1 cellular context compared by ENCODE assay signal in the genomic region with DNA sequence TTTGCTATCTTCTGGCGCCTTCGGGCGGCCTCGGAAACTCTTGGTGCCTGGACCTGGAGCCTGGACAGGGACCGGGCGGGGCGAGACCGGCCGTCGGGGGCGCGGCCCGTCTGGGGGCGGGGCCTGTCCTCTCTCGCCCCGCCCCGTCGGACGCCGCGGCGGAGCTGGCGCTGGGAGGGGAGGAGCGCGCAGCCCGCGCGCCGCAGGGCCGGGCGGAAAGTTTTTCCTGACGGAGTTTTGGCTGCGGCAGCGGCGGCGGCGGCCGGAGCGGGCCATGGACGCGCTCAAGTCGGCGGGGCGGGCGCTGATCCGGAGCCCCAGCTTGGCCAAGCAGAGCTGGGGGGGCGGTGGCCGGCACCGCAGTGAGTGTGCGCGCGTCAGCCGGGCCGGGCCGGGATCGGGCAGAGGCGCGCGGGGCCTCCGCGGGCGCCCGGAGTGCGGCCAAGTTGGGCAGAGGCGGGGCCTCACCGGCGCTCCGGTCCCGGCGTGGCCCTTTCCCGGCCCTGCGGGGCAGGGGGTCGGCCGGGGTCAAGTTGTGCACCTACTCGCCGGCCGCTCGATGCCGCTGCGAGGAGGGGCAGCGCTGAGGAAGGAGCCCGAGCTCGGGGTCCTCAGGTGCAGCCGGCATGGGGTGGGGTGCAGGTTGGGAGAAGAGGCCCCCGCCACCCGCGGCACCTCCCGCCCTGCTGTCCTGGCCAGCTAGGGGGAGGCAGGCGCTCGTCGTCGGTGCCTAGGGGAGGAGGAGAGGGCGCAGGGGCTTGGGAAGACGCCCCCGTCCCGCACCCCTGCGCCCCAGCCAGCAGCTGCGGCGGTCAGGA.
A peak's percentile ranks its signal among the peaks of the same experiment; 100 is the strongest.
TF ChIP-seq lines count a peak whose summit lies in the region.

A gene with protein sequence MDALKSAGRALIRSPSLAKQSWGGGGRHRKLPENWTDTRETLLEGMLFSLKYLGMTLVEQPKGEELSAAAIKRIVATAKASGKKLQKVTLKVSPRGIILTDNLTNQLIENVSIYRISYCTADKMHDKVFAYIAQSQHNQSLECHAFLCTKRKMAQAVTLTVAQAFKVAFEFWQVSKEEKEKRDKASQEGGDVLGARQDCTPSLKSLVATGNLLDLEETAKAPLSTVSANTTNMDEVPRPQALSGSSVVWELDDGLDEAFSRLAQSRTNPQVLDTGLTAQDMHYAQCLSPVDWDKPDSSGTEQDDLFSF (plus strand): TSS at position 182 of the 818 bp plus-strand sequence. CDS start 93 bp downstream, at position 275.

TF ChIP-seq in HepG2, 621 proteins besides CTCF, POLR2A, EP300 and RAD21 (continued from another document and continues in another):
- TF ChIP-seq, protein P1, sequence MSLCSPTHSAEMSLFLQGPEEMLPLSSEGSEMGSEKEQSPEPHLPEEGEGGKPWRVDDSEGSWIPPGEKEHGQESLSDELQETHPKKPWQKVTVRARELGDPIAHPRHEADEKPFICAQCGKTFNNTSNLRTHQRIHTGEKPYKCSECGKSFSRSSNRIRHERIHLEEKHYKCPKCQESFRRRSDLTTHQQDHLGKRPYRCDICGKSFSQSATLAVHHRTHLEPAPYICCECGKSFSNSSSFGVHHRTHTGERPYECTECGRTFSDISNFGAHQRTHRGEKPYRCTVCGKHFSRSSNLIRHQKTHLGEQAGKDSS (CRISPR knock-in tag; IDR thresholded peaks at IDR 0.05; ENCODE audit: borderline replicate concordance, low read depth), result no peak
- TF ChIP-seq ZNF383 (CRISPR knock-in tag; IDR thresholded peaks at IDR 0.05; ENCODE audit: borderline replicate concordance), result no peak
- TF ChIP-seq KLF15 (CRISPR knock-in tag; IDR thresholded peaks at IDR 0.05; ENCODE audit: borderline replicate concordance), result no peak
- TF ChIP-seq SMAD1 (CRISPR knock-in tag; IDR thresholded peaks at IDR 0.05; ENCODE audit: borderline replicate concordance, low read depth), result no peak
- TF ChIP-seq, protein P2, sequence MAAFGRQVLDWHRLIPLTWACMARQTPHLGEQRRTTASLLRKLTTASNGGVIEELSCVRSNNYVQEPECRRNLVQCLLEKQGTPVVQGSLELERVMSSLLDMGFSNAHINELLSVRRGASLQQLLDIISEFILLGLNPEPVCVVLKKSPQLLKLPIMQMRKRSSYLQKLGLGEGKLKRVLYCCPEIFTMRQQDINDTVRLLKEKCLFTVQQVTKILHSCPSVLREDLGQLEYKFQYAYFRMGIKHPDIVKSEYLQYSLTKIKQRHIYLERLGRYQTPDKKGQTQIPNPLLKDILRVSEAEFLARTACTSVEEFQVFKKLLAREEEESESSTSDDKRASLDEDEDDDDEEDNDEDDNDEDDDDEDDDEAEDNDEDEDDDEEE (CRISPR knock-in tag; IDR thresholded peaks at IDR 0.05), result 0 out of 2 replicates have a peak, but pooled peaks have one; percentile 9
- TF ChIP-seq ZMAT3 (CRISPR knock-in tag; conservative IDR thresholded peaks at IDR 0.05), result peak; percentile 39; the same call in 1 of the 2 replicates
- TF ChIP-seq ZNF547 (CRISPR knock-in tag; IDR thresholded peaks at IDR 0.05), result peak; percentile 30; the same call in 1 of the 2 replicates
- TF ChIP-seq PITX1 (CRISPR knock-in tag; IDR thresholded peaks at IDR 0.05), result no peak
- TF ChIP-seq ERF (CRISPR knock-in tag; IDR thresholded peaks at IDR 0.05), result peak; percentile 49; the same call in 1 of the 2 replicates
- TF ChIP-seq, protein P3, sequence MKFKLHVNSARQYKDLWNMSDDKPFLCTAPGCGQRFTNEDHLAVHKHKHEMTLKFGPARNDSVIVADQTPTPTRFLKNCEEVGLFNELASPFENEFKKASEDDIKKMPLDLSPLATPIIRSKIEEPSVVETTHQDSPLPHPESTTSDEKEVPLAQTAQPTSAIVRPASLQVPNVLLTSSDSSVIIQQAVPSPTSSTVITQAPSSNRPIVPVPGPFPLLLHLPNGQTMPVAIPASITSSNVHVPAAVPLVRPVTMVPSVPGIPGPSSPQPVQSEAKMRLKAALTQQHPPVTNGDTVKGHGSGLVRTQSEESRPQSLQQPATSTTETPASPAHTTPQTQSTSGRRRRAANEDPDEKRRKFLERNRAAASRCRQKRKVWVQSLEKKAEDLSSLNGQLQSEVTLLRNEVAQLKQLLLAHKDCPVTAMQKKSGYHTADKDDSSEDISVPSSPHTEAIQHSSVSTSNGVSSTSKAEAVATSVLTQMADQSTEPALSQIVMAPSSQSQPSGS (CRISPR knock-in tag; IDR thresholded peaks at IDR 0.05), result no peak
- no peak for TF ChIP-seq JUND (CRISPR knock-in tag; IDR thresholded peaks at IDR 0.05)
- TF ChIP-seq SYNCRIP (IDR thresholded peaks at IDR 0.05; ENCODE audit: insufficient read depth, low read depth, low read length), result no peak
- TF ChIP-seq FLYWCH1 (CRISPR knock-in tag; IDR thresholded peaks at IDR 0.05), result no peak
- no peak for TF ChIP-seq REL (CRISPR knock-in tag; conservative IDR thresholded peaks at IDR 0.05)
- TF ChIP-seq SP5 (CRISPR knock-in tag; IDR thresholded peaks at IDR 0.05; ENCODE audit: borderline replicate concordance, low read depth), result no peak
- TF ChIP-seq DMAP1 (CRISPR knock-in tag; IDR thresholded peaks at IDR 0.05), result no peak
- TF ChIP-seq, protein P4, sequence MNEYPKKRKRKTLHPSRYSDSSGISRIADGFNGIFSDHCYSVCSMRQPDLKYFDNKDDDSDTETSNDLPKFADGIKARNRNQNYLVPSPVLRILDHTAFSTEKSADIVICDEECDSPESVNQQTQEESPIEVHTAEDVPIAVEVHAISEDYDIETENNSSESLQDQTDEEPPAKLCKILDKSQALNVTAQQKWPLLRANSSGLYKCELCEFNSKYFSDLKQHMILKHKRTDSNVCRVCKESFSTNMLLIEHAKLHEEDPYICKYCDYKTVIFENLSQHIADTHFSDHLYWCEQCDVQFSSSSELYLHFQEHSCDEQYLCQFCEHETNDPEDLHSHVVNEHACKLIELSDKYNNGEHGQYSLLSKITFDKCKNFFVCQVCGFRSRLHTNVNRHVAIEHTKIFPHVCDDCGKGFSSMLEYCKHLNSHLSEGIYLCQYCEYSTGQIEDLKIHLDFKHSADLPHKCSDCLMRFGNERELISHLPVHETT (CRISPR knock-in tag; conservative IDR thresholded peaks at IDR 0.05), result no peak
- no peak for TF ChIP-seq CEBPG (CRISPR knock-in tag; IDR thresholded peaks at IDR 0.05)
- no peak for TF ChIP-seq WIZ (CRISPR knock-in tag; IDR thresholded peaks at IDR 0.05)
- no peak for TF ChIP-seq ZNF781 (CRISPR knock-in tag; IDR thresholded peaks at IDR 0.05; ENCODE audit: borderline replicate concordance, not compliant biosample characterization)
- peak; percentile 35; the same call in 1 of the 2 replicates for TF ChIP-seq TAF1 (CRISPR knock-in tag; IDR thresholded peaks at IDR 0.05)
- TF ChIP-seq ATF1 (CRISPR knock-in tag; IDR thresholded peaks at IDR 0.05), result no peak
- no peak for TF ChIP-seq ESRRA (CRISPR knock-in tag; IDR thresholded peaks at IDR 0.05; ENCODE audit: low read depth)
- no peak for TF ChIP-seq GTF2F1 (IDR thresholded peaks at IDR 0.05; ENCODE audit: low read length)
- TF ChIP-seq, protein P5, sequence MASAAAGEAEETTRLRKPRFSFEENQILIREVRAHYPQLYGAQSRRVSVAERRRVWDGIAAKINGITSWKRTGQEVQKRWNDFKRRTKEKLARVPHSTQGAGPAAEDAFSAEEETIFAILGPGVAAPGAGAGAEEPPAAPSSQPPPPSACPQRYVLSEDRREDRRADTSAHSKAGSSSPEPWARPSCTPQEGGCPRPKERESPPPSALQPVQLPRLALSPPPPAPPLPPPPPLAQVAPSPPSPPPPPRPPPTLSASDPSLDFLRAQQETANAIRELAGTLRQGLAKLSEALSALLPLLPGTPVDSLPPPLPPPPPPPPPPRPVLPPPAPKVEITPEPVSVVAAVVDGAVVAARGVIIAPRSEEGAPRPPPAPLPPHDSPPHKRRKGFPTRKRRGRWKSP (CRISPR knock-in tag; IDR thresholded peaks at IDR 0.05), result 0 out of 2 replicates have a peak, but pooled peaks have one; percentile 3
- TF ChIP-seq ARNT2 (CRISPR knock-in tag; IDR thresholded peaks at IDR 0.05; ENCODE audit: low read depth), result no peak
- TF ChIP-seq, protein P6, sequence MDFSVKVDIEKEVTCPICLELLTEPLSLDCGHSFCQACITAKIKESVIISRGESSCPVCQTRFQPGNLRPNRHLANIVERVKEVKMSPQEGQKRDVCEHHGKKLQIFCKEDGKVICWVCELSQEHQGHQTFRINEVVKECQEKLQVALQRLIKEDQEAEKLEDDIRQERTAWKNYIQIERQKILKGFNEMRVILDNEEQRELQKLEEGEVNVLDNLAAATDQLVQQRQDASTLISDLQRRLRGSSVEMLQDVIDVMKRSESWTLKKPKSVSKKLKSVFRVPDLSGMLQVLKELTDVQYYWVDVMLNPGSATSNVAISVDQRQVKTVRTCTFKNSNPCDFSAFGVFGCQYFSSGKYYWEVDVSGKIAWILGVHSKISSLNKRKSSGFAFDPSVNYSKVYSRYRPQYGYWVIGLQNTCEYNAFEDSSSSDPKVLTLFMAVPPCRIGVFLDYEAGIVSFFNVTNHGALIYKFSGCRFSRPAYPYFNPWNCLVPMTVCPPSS (IDR thresholded peaks at IDR 0.05), result no peak
- TF ChIP-seq, protein P7, sequence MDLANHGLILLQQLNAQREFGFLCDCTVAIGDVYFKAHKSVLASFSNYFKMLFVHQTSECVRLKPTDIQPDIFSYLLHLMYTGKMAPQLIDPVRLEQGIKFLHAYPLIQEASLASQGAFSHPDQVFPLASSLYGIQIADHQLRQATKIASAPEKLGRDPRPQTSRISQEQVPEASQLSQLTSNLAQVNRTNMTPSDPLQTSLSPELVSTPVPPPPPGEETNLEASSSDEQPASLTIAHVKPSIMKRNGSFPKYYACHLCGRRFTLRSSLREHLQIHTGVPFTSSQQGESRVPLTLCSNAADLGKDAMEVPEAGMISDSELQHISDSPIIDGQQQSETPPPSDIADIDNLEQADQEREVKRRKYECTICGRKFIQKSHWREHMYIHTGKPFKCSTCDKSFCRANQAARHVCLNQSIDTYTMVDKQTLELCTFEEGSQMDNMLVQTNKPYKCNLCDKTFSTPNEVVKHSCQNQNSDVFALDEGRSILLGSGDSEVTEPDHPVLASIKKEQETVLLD (CRISPR knock-in tag; IDR thresholded peaks at IDR 0.05; ENCODE audit: low read depth), result no peak
- TF ChIP-seq, protein P8, sequence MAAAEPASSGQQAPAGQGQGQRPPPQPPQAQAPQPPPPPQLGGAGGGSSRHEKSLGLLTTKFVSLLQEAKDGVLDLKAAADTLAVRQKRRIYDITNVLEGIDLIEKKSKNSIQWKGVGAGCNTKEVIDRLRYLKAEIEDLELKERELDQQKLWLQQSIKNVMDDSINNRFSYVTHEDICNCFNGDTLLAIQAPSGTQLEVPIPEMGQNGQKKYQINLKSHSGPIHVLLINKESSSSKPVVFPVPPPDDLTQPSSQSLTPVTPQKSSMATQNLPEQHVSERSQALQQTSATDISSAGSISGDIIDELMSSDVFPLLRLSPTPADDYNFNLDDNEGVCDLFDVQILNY (CRISPR knock-in tag; conservative IDR thresholded peaks at IDR 0.05), result no peak
- TF ChIP-seq CREM (IDR thresholded peaks at IDR 0.05), result no peak
- TF ChIP-seq CREM (CRISPR knock-in tag; IDR thresholded peaks at IDR 0.05), result no peak
- TF ChIP-seq, protein P9, sequence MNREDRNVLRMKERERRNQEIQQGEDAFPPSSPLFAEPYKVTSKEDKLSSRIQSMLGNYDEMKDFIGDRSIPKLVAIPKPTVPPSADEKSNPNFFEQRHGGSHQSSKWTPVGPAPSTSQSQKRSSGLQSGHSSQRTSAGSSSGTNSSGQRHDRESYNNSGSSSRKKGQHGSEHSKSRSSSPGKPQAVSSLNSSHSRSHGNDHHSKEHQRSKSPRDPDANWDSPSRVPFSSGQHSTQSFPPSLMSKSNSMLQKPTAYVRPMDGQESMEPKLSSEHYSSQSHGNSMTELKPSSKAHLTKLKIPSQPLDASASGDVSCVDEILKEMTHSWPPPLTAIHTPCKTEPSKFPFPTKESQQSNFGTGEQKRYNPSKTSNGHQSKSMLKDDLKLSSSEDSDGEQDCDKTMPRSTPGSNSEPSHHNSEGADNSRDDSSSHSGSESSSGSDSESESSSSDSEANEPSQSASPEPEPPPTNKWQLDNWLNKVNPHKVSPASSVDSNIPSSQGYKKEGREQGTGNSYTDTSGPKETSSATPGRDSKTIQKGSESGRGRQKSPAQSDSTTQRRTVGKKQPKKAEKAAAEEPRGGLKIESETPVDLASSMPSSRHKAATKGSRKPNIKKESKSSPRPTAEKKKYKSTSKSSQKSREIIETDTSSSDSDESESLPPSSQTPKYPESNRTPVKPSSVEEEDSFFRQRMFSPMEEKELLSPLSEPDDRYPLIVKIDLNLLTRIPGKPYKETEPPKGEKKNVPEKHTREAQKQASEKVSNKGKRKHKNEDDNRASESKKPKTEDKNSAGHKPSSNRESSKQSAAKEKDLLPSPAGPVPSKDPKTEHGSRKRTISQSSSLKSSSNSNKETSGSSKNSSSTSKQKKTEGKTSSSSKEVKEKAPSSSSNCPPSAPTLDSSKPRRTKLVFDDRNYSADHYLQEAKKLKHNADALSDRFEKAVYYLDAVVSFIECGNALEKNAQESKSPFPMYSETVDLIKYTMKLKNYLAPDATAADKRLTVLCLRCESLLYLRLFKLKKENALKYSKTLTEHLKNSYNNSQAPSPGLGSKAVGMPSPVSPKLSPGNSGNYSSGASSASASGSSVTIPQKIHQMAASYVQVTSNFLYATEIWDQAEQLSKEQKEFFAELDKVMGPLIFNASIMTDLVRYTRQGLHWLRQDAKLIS (CRISPR knock-in tag; IDR thresholded peaks at IDR 0.05), result no peak
- TF ChIP-seq SP1 (IDR thresholded peaks at IDR 0.05), result no peak
- peak; percentile 41; the same call in 1 of the 2 replicates for TF ChIP-seq SP1 (CRISPR knock-in tag; IDR thresholded peaks at IDR 0.05)
- TF ChIP-seq, protein P10, sequence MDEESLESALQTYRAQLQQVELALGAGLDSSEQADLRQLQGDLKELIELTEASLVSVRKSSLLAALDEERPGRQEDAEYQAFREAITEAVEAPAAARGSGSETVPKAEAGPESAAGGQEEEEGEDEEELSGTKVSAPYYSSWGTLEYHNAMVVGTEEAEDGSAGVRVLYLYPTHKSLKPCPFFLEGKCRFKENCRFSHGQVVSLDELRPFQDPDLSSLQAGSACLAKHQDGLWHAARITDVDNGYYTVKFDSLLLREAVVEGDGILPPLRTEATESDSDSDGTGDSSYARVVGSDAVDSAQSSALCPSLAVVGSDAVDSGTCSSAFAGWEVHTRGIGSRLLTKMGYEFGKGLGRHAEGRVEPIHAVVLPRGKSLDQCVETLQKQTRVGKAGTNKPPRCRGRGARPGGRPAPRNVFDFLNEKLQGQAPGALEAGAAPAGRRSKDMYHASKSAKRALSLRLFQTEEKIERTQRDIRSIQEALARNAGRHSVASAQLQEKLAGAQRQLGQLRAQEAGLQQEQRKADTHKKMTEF (CRISPR knock-in tag; IDR thresholded peaks at IDR 0.05), result no peak; the same call in 1 of the 2 replicates
- no peak for TF ChIP-seq ZNF124 (CRISPR knock-in tag; IDR thresholded peaks at IDR 0.05)
- no peak for TF ChIP-seq KDM3A (CRISPR knock-in tag; IDR thresholded peaks at IDR 0.05; ENCODE audit: low read depth)
- no peak for TF ChIP-seq ZNF12 (CRISPR knock-in tag; IDR thresholded peaks at IDR 0.05)
- TF ChIP-seq HNRNPLL (IDR thresholded peaks at IDR 0.05; ENCODE audit: low read depth, low read length, poor library complexity, severe bottlenecking), result peak; percentile 82
- no peak for TF ChIP-seq ETV6 (CRISPR knock-in tag; conservative IDR thresholded peaks at IDR 0.05)
- TF ChIP-seq ZMYM4 (CRISPR knock-in tag; IDR thresholded peaks at IDR 0.05), result 0 out of 2 replicates have a peak, but pooled peaks have one; percentile 52
- no peak for TF ChIP-seq RFX1 (IDR thresholded peaks at IDR 0.05)
- no peak for TF ChIP-seq ZFAT (CRISPR knock-in tag; conservative IDR thresholded peaks at IDR 0.05)
- no peak for TF ChIP-seq SMAD3 (CRISPR knock-in tag; IDR thresholded peaks at IDR 0.05)
- TF ChIP-seq HMGA1 (CRISPR knock-in tag; conservative IDR thresholded peaks at IDR 0.05), result no peak
- TF ChIP-seq MBD4 (IDR thresholded peaks at IDR 0.05; ENCODE audit: borderline replicate concordance, low read length), result no peak
